Comparison of ENCODE assay signal across 13 cellular contexts in genomic region chr6:63643862-63644261, GRCh38. TPM values are rescaled to one million over a fixed set of nuclear protein-coding genes. Genes with fewer than 3 reads are reported as not detected.
DNase-seq lines count a peak whose midpoint lies in the region; ATAC-seq and TF ChIP-seq lines count a peak whose summit lies in the region.
"Had no signal": no experiment of that assay in that cellular context is flagged by ENCODE, and none has a peak within 500 bp of the region (broad histone marks: within the 10 kb centered on the region; RNA-seq: fewer than 3 reads in every experiment).

No MANE protein-coding gene starts in this region.

- in situ Hi-C loops in brain microvascular endothelial cell (cut with HindIII; ENCODE audit: low pct_ligation_motif_present, low sequenced_read_pairs) = no loop called here

- intact Hi-C loops in psoas muscle (cut with DNase I) = loop anchor here in 1 of 2 donors (5.0 kb wide), 1 partner anchor 33 kb away; no protein-coding TSS in a partner anchor
- intact Hi-C loops in left lung (cut with DNase I) = no loop called here

- 16 to 20% (median 18%) methylated on average over 1 of the region's 1 CpG for WGBS in psoas muscle, 3 donors

- no peak for DNase-seq in activated naive CD8-positive, alpha-beta T cell treated with anti-CD3 and anti-CD28 coated beads for 36 hours
- DNase-seq in brain microvascular endothelial cell = peak; percentile 15
- DNase-seq in psoas muscle = no peak
- DNase-seq in left lung = no peak
- DNase-seq in effector memory CD4-positive, alpha-beta T cell = no peak
- DNase-seq in NCI-H1694 treated with DMSO at 0.1 percent for 48 hours (lab: John Stamatoyannopoulos, UW) = no peak
- DNase-seq: activated naive CD4-positive, alpha-beta T cell; NCI-H1105 treated with DMSO at 0.1 percent for 48 hours had no signal

- no peaks in the 10 kb centered on the region for H3K27me3 Mint-ChIP-seq in activated naive CD8-positive, alpha-beta T cell
- no peaks in the 10 kb centered on the region for H3K27me3 Mint-ChIP-seq in activated naive CD8-positive, alpha-beta T cell treated with anti-CD3 and anti-CD28 coated beads for 36 hours
- H3K27me3 Mint-ChIP-seq: dendritic cell treated with granulocyte-macrophage colony-stimulating factor and Interleukin-4, amounts not matched to agents 40 ng/mL and 50 ng/mL, for 4 days had no signal

- H3K4me1 Mint-ChIP-seq in activated naive CD8-positive, alpha-beta T cell (ENCODE audit: low read depth) = peaks cover 83% of the 10 kb centered on the region
- H3K4me1 Mint-ChIP-seq in activated naive CD8-positive, alpha-beta T cell treated with anti-CD3 and anti-CD28 coated beads for 36 hours = peaks cover 61% of the 10 kb centered on the region

- H3K27me3 ChIP-seq in brain microvascular endothelial cell (replicated peaks) (no peaks in the 10 kb centered on the region), psoas muscle (ENCODE audit: insufficient read depth in 3 of 3, low read length in 2 of 3) (no peaks in the 10 kb centered on the region), left lung (no peaks in the 10 kb centered on the region)
- no peaks in the 10 kb centered on the region for H3K27me3 ChIP-seq in effector memory CD4-positive, alpha-beta T cell (replicated peaks; ENCODE audit: control insufficient read depth, insufficient read depth, low read length, poor library complexity, severe bottlenecking)
- H3K27me3 ChIP-seq: suprapubic skin had no signal

- H3K27ac ChIP-seq in brain microvascular endothelial cell (no peak overlapping the region), psoas muscle (peak overlapping the region; percentile 38), left lung (no peak overlapping the region)
- no peak overlapping the region for H3K27ac ChIP-seq in effector memory CD4-positive, alpha-beta T cell (ENCODE audit: insufficient read depth, low read length, poor library complexity, severe bottlenecking)
- H3K27ac ChIP-seq: suprapubic skin had no signal

- H3K4me3 ChIP-seq in brain microvascular endothelial cell (ENCODE audit: low read depth, low read length) = no peak overlapping the region
- H3K4me3 ChIP-seq in psoas muscle = no peak overlapping the region
- H3K4me3 ChIP-seq in left lung = no peak overlapping the region
- H3K4me3 ChIP-seq in effector memory CD4-positive, alpha-beta T cell (ENCODE audit: insufficient read depth, low read depth, low read length, poor library complexity, severe bottlenecking) = no peak overlapping the region
- H3K4me3 ChIP-seq: suprapubic skin had no signal

- H3K9me3 ChIP-seq in psoas muscle (no peaks in the 10 kb centered on the region), left lung (no peaks in the 10 kb centered on the region)
- no peaks in the 10 kb centered on the region for H3K9me3 ChIP-seq in effector memory CD4-positive, alpha-beta T cell (ENCODE audit: control insufficient read depth, low read length)
- H3K9me3 ChIP-seq: suprapubic skin had no signal

- H3K4me1 ChIP-seq in psoas muscle (peaks cover 81% of the 10 kb centered on the region), left lung (peaks cover 0 to 56% of the 10 kb centered on the region in 2 donors)
- peaks cover 5% of the 10 kb centered on the region for H3K4me1 ChIP-seq in effector memory CD4-positive, alpha-beta T cell (ENCODE audit: control insufficient read depth, insufficient read depth, low read length, poor library complexity, severe bottlenecking)

- H3K36me3 ChIP-seq in brain microvascular endothelial cell (replicated peaks) (no peaks in the 10 kb centered on the region), psoas muscle (ENCODE audit: insufficient read depth in 1 of 2, low read depth in 1 of 2) (peaks cover 0 to 6% of the 10 kb centered on the region in 2 donors), left lung (peaks cover 0 to 4% of the 10 kb centered on the region in 2 donors)
- peaks cover 5% of the 10 kb centered on the region for H3K36me3 ChIP-seq in effector memory CD4-positive, alpha-beta T cell (ENCODE audit: control insufficient read depth, insufficient read depth, low read length)

- H3K4me3 Mint-ChIP-seq in activated naive CD8-positive, alpha-beta T cell = no peak overlapping the region
- H3K4me3 Mint-ChIP-seq in activated naive CD8-positive, alpha-beta T cell treated with anti-CD3 and anti-CD28 coated beads for 36 hours = no peak overlapping the region
- H3K4me3 Mint-ChIP-seq: dendritic cell treated with granulocyte-macrophage colony-stimulating factor and Interleukin-4, amounts not matched to agents 40 ng/mL and 50 ng/mL, for 4 days had no signal

- peak; percentile 62 for ATAC-seq in HG03354 (IDR thresholded peaks at IDR 0.05; ENCODE audit: poor library complexity, severe bottlenecking, unreplicated experiment)
- ATAC-seq in psoas muscle = no peak
- ATAC-seq in left lung = no peak
- ATAC-seq: Panc1 had no signal

- no peak for TF ChIP-seq CTCF in brain microvascular endothelial cell (IDR thresholded peaks at IDR 0.05; ENCODE audit: low read depth, low read length, missing control alignments)
- TF ChIP-seq CTCF in psoas muscle (IDR thresholded peaks at IDR 0.05) = no peak
- TF ChIP-seq CTCF in left lung (IDR thresholded peaks at IDR 0.05) = no peak

- H3K27ac Mint-ChIP-seq in activated naive CD8-positive, alpha-beta T cell = peak overlapping the region; percentile 28
- no peak overlapping the region for H3K27ac Mint-ChIP-seq in activated naive CD8-positive, alpha-beta T cell treated with anti-CD3 and anti-CD28 coated beads for 36 hours
- H3K27ac Mint-ChIP-seq: dendritic cell treated with granulocyte-macrophage colony-stimulating factor and Interleukin-4, amounts not matched to agents 40 ng/mL and 50 ng/mL, for 4 days had no signal

- no peaks in the 10 kb centered on the region for H3K9me3 Mint-ChIP-seq in activated naive CD8-positive, alpha-beta T cell (ENCODE audit: low read depth)
- H3K9me3 Mint-ChIP-seq in activated naive CD8-positive, alpha-beta T cell treated with anti-CD3 and anti-CD28 coated beads for 36 hours = no peaks in the 10 kb centered on the region
- H3K9me3 Mint-ChIP-seq: dendritic cell treated with granulocyte-macrophage colony-stimulating factor and Interleukin-4, amounts not matched to agents 40 ng/mL and 50 ng/mL, for 4 days had no signal

- peaks cover 3% of the 10 kb centered on the region for H3K36me3 Mint-ChIP-seq in activated naive CD8-positive, alpha-beta T cell
- H3K36me3 Mint-ChIP-seq in activated naive CD8-positive, alpha-beta T cell treated with anti-CD3 and anti-CD28 coated beads for 36 hours = peaks cover 10% of the 10 kb centered on the region

RNA-seq across cellular contexts. Expression of gene PHF3, which starts 8.3 kb away (rescaled TPM):
- 10 to 100 TPM; 46.2 to 48.5 TPM for total RNA-seq in activated naive CD8-positive, alpha-beta T cell treated with anti-CD3 and anti-CD28 coated beads for 36 hours
- total RNA-seq in psoas muscle (10 to 100 TPM; 24.0 to 38.6 (median 36.6) TPM), left lung (10 to 100 TPM; 44.5 to 46.0 TPM)
- 10 to 100 TPM in 2 of 3 donors, 1 to 10 TPM in 1; 4.9 to 19.1 (median 10.8) TPM for polyA plus RNA-seq in psoas muscle
